In the genomic region with DNA sequence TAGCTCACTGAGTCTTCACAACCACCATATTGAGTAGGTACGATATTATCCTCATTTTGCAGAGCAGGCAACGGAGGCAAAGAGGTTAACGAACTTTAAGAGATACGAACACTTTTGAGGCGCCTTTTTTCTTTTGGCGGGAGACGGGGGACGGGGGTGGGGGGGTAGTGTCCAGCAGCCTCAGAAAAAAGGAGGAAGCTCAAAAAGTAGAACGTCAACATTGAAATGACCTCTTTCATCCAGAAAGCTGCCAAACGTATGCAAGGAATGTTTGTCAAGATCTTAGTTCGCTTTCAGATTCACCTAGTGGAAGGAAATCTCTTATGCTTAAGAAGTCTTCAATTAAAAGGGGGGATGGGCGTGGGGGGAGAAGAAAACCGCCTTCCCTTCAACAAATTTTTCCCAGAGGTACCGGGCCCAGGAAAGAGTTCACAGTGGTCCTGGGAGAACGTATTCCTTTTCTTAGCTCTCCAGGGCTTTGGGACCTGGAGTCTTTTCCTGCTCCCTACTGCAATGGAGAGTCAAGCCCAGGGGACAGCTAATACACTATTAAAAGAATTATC, we compare ENCODE assay signal across 8 cellular contexts. TPM values are rescaled to one million over a fixed set of nuclear protein-coding genes. Genes with fewer than 3 reads are reported as not detected.
DNase-seq lines count a peak whose midpoint lies in the region; ATAC-seq lines count a peak whose summit lies in the region.

No MANE protein-coding gene starts in this region.

- peaks cover 46% of the 10 kb centered on the region for H3K4me1 Mint-ChIP-seq in T-helper 1 cell treated with Interleukin-12 subunit alpha and Interleukin-12 subunit beta and Interleukin-4 antibody, amounts not matched to agents 30 μg/mL and 1 μg/mL, for 36 hours (ENCODE audit: low read depth)
- H3K4me1 Mint-ChIP-seq in activated CD4-positive, alpha-beta memory T cell treated with anti-CD3 and anti-CD28 coated beads, Interleukin-2, amount 10 ng/mL, durations not matched to agents 7 days and 5 days, result peaks cover 52% of the 10 kb centered on the region
- H3K4me1 Mint-ChIP-seq in stimulated activated memory B cell treated with anti-CD40 and anti-IgM and Interleukin-4, amounts not matched to agents 10 μg/mL and 1 μg/mL and 100 μg/mL, for 72 hours, result peaks cover 51% of the 10 kb centered on the region

- no peaks in the 10 kb centered on the region for H3K9me3 Mint-ChIP-seq in T-helper 1 cell treated with Interleukin-12 subunit alpha and Interleukin-12 subunit beta and Interleukin-4 antibody, amounts not matched to agents 30 μg/mL and 1 μg/mL, for 36 hours
- no peaks in the 10 kb centered on the region for H3K9me3 Mint-ChIP-seq in activated CD4-positive, alpha-beta memory T cell treated with anti-CD3 and anti-CD28 coated beads, Interleukin-2, amount 10 ng/mL, durations not matched to agents 7 days and 5 days
- no peaks in the 10 kb centered on the region for H3K9me3 Mint-ChIP-seq in stimulated activated memory B cell treated with anti-CD40 and anti-IgM and Interleukin-4, amounts not matched to agents 10 μg/mL and 1 μg/mL and 100 μg/mL, for 72 hours

- POLR2A ChIA-PET in activated CD4-positive, alpha-beta memory T cell treated with anti-CD3 and anti-CD28 coated beads, Interleukin-2, amount 10 ng/mL, durations not matched to agents 7 days and 5 days (lab: Charles Lee), result interaction anchor here (0.9 to 3.6 kb wide), 3 partner anchors 11 to 139 kb away, joined by 3 to 20 read pairs (median 4); no protein-coding TSS in a partner anchor

- ATAC-seq in stimulated activated memory B cell treated with anti-CD40 and anti-IgM and Interleukin-4, amounts not matched to agents 10 μg/mL and 1 μg/mL and 100 μg/mL, for 72 hours, result no peak
- no peak for ATAC-seq in GM18867 (IDR thresholded peaks at IDR 0.05; ENCODE audit: unreplicated experiment)

- H3K4me3 ChIP-seq in iPS-18c (ENCODE audit: insufficient read depth, low read depth, low read length), result peak overlapping the region; percentile 82

- H3K27me3 Mint-ChIP-seq in T-helper 1 cell treated with Interleukin-12 subunit alpha and Interleukin-12 subunit beta and Interleukin-4 antibody, amounts not matched to agents 30 μg/mL and 1 μg/mL, for 36 hours (ENCODE audit: low read depth), result peaks cover 12% of the 10 kb centered on the region
- peaks cover 21% of the 10 kb centered on the region for H3K27me3 Mint-ChIP-seq in activated CD4-positive, alpha-beta memory T cell treated with anti-CD3 and anti-CD28 coated beads, Interleukin-2, amount 10 ng/mL, durations not matched to agents 7 days and 5 days
- H3K27me3 Mint-ChIP-seq in stimulated activated memory B cell treated with anti-CD40 and anti-IgM and Interleukin-4, amounts not matched to agents 10 μg/mL and 1 μg/mL and 100 μg/mL, for 72 hours, result peaks cover 17% of the 10 kb centered on the region

- no peaks in the 10 kb centered on the region for H3K9me3 ChIP-seq in iPS-18c (ENCODE audit: control insufficient read depth, insufficient read depth, low read length)

- no peak for DNase-seq in T-helper 1 cell
- no peak for DNase-seq in activated CD4-positive, alpha-beta memory T cell treated with anti-CD3 and anti-CD28 coated beads, Interleukin-2, amount 10 ng/mL, durations not matched to agents 7 days and 5 days
- no peak for DNase-seq in kidney tubule cell (ENCODE audit: low spot score)
- DNase-seq in NCI-H2196 treated with DMSO at 0.1 percent for 48 hours (lab: John Stamatoyannopoulos, UW; ENCODE audit: unreplicated experiment), result no peak

- H3K4me3 Mint-ChIP-seq in T-helper 1 cell treated with Interleukin-12 subunit alpha and Interleukin-12 subunit beta and Interleukin-4 antibody, amounts not matched to agents 30 μg/mL and 1 μg/mL, for 36 hours, result peak overlapping the region; percentile 78
- H3K4me3 Mint-ChIP-seq in activated CD4-positive, alpha-beta memory T cell treated with anti-CD3 and anti-CD28 coated beads, Interleukin-2, amount 10 ng/mL, durations not matched to agents 7 days and 5 days, result peak overlapping the region; percentile 98
- H3K4me3 Mint-ChIP-seq in stimulated activated memory B cell treated with anti-CD40 and anti-IgM and Interleukin-4, amounts not matched to agents 10 μg/mL and 1 μg/mL and 100 μg/mL, for 72 hours, result peak overlapping the region; percentile 13

- peaks cover 8% of the 10 kb centered on the region for H3K36me3 Mint-ChIP-seq in T-helper 1 cell treated with Interleukin-12 subunit alpha and Interleukin-12 subunit beta and Interleukin-4 antibody, amounts not matched to agents 30 μg/mL and 1 μg/mL, for 36 hours (ENCODE audit: low read depth)
- H3K36me3 Mint-ChIP-seq in activated CD4-positive, alpha-beta memory T cell treated with anti-CD3 and anti-CD28 coated beads, Interleukin-2, amount 10 ng/mL, durations not matched to agents 7 days and 5 days (ENCODE audit: low read depth), result peaks cover 7% of the 10 kb centered on the region
- H3K36me3 Mint-ChIP-seq in stimulated activated memory B cell treated with anti-CD40 and anti-IgM and Interleukin-4, amounts not matched to agents 10 μg/mL and 1 μg/mL and 100 μg/mL, for 72 hours, result no peaks in the 10 kb centered on the region

- CTCF ChIA-PET in activated CD4-positive, alpha-beta memory T cell treated with anti-CD3 and anti-CD28 coated beads, Interleukin-2, amount 10 ng/mL, durations not matched to agents 7 days and 5 days (lab: Charles Lee), result no interaction called here

- peak overlapping the region; percentile 69 for H3K27ac Mint-ChIP-seq in T-helper 1 cell treated with Interleukin-12 subunit alpha and Interleukin-12 subunit beta and Interleukin-4 antibody, amounts not matched to agents 30 μg/mL and 1 μg/mL, for 36 hours
- no peak overlapping the region for H3K27ac Mint-ChIP-seq in activated CD4-positive, alpha-beta memory T cell treated with anti-CD3 and anti-CD28 coated beads, Interleukin-2, amount 10 ng/mL, durations not matched to agents 7 days and 5 days
- H3K27ac Mint-ChIP-seq in stimulated activated memory B cell treated with anti-CD40 and anti-IgM and Interleukin-4, amounts not matched to agents 10 μg/mL and 1 μg/mL and 100 μg/mL, for 72 hours, result no peak overlapping the region

RNA-seq across cellular contexts. Expression of gene PCAT6, which starts 1.1 kb away (rescaled TPM):
- total RNA-seq in activated CD4-positive, alpha-beta memory T cell treated with anti-CD3 and anti-CD28 coated beads, Interleukin-2, amount 10 ng/mL, durations not matched to agents 7 days and 5 days, result 1 to 10 TPM; 1.9 to 2.7 TPM

RNA-seq across cellular contexts. Expression of gene KDM5B, which starts 1.5 kb away (rescaled TPM):
- total RNA-seq in activated CD4-positive, alpha-beta memory T cell treated with anti-CD3 and anti-CD28 coated beads, Interleukin-2, amount 10 ng/mL, durations not matched to agents 7 days and 5 days, result 10 to 100 TPM; 59.5 to 70.3 TPM

Comparison
In these comparisons a context has a peak if more than half of its experiments do, and no peak if none do; other contexts are left out.
1. H3K4me3 Mint-ChIP-seq: peak in every context shown above with its lines; median percentile 98 in activated CD4-positive, alpha-beta memory T cell treated with anti-CD3 and anti-CD28 coated beads, Interleukin-2, amount 10 ng/mL, durations not matched to agents 7 days and 5 days; 78 in T-helper 1 cell treated with Interleukin-12 subunit alpha and Interleukin-12 subunit beta and Interleukin-4 antibody, amounts not matched to agents 30 μg/mL and 1 μg/mL, for 36 hours; 13 in stimulated activated memory B cell treated with anti-CD40 and anti-IgM and Interleukin-4, amounts not matched to agents 10 μg/mL and 1 μg/mL and 100 μg/mL, for 72 hours.